17 cellular contexts compared by ENCODE assay signal in genomic region chr22:43148581-43148980, GRCh38. TPM values are rescaled to one million over a fixed set of nuclear protein-coding genes. Genes with fewer than 3 reads are reported as not detected.
DNase-seq lines count a peak whose midpoint lies in the region; TF ChIP-seq lines count a peak whose summit lies in the region.
"Had no signal": no experiment of that assay in that cellular context is flagged by ENCODE, and none has a peak within 500 bp of the region (broad histone marks: within the 10 kb centered on the region; RNA-seq: fewer than 3 reads in every experiment).

No MANE protein-coding gene starts in this region.

- H2AFZ ChIP-seq in KMS-11 (ENCODE audit: low read depth), result no peak overlapping the region; the same call in 1 of the 2 replicates

- H3K36me3 ChIP-seq in KMS-11 (ENCODE audit: insufficient read depth), result no peaks in the 10 kb centered on the region
- H3K36me3 ChIP-seq: cardiac muscle cell, HAP-1 had no signal

- H3K9me3 Mint-ChIP-seq in CD14-positive monocyte, result peaks cover 0 to 2% (median 0%) of the 10 kb centered on the region in 7 donors

- H3K27ac Mint-ChIP-seq in CD14-positive monocyte, result peak overlapping the region; percentile 95 to 99 (median 98)
- H3K27ac Mint-ChIP-seq: activated naive CD8-positive, alpha-beta T cell; progenitor cell of endocrine pancreas had no signal

- no peak for TF ChIP-seq CTCF in CD14-positive monocyte (IDR thresholded peaks at IDR 0.05)
- no peak for TF ChIP-seq CTCF in KMS-11 (conservative IDR thresholded peaks at IDR 0.05; ENCODE audit: low read depth, low read length)
- no peak for TF ChIP-seq CTCF in VCaP (conservative IDR thresholded peaks at IDR 0.05)

- H3K4me3 Mint-ChIP-seq in CD14-positive monocyte, result peak overlapping the region; percentile 68 to 80
- H3K4me3 Mint-ChIP-seq: activated naive CD8-positive, alpha-beta T cell had no signal

- H3K27me3 ChIP-seq in KMS-11 (ENCODE audit: insufficient read depth, low read depth), result no peaks in the 10 kb centered on the region
- H3K27me3 ChIP-seq: SJSA1 had no signal

- H3K79me2 ChIP-seq in KMS-11 (ENCODE audit: insufficient read depth, low read depth), result no peaks in the 10 kb centered on the region

- no peak overlapping the region for H3K9ac ChIP-seq in KMS-11

- H3K36me3 Mint-ChIP-seq in CD14-positive monocyte, result no peaks in the 10 kb centered on the region
- H3K36me3 Mint-ChIP-seq: activated naive CD8-positive, alpha-beta T cell had no signal

- H3K27me3 Mint-ChIP-seq in CD14-positive monocyte (ENCODE audit: low read depth in 3 of 3), result no peaks in the 10 kb centered on the region
- H3K27me3 Mint-ChIP-seq: activated naive CD8-positive, alpha-beta T cell had no signal

- H4K20me1 ChIP-seq in KMS-11 (ENCODE audit: insufficient read depth), result no peaks in the 10 kb centered on the region

- H3K4me1 ChIP-seq in KMS-11 (ENCODE audit: low read depth, poor library complexity, severe bottlenecking), result peaks cover 34% of the 10 kb centered on the region

- H3K27ac ChIP-seq in KMS-11 (no peak overlapping the region), VCaP (peak overlapping the region; percentile 10; the same call in 1 of the 2 replicates)
- H3K27ac ChIP-seq: cardiac muscle cell, SJSA1 had no signal

- H3K4me2 ChIP-seq in KMS-11, result peak overlapping the region; percentile 17; the same call in 1 of the 2 replicates

- H3K4me3 ChIP-seq in KMS-11 (IDR thresholded peaks at IDR 0.05; ENCODE audit: insufficient read depth, low read depth, low read length), result no peak overlapping the region
- H3K4me3 ChIP-seq: cardiac muscle cell, HAP-1, SJSA1 had no signal

- H3K4me1 Mint-ChIP-seq in CD14-positive monocyte, result peaks cover 59% of the 10 kb centered on the region

- DNase-seq in CD14-positive monocyte (ENCODE audit: low spot score), result peak; percentile 76
- peak; percentile 39 for DNase-seq in myocyte (ENCODE audit: low read depth)
- no peak for DNase-seq in ecto neural progenitor cell (ENCODE audit: low spot score)
- no peak for DNase-seq in NCI-H446 (lab: John Stamatoyannopoulos, UW)
- DNase-seq in UCSD-AML1 (lab: John Stamatoyannopoulos, UW; ENCODE audit: unreplicated experiment), result no peak
- DNase-seq in T1000 (lab: John Stamatoyannopoulos, UW), result no peak
- DNase-seq: activated CD8-positive, alpha-beta memory T cell treated with anti-CD3 and anti-CD28 coated beads, Interleukin-2, amount 50 U/mL, for 4 hours; DMS 273 treated with DMSO at 0.1 percent for 48 hours; NK-92 treated with Interleukin-12 subunit alpha and Interleukin-12 subunit beta, amount 100 ng/mL, for 24 hours; stimulated activated CD4-positive, alpha-beta T cell treated with anti-CD3 and anti-CD28 coated beads, Interleukin-15, amount 100 ng/mL, for 24 hours had no signal

- intact Hi-C loops in CD14-positive monocyte (cut with micrococcal nuclease), result no loop called here

RNA-seq across cellular contexts. Expression of gene TSPO, which starts 2.8 kb away (rescaled TPM):
- polyA plus RNA-seq in CD14-positive monocyte, result 1,000 to 10,000 TPM; 2,230 to 2,663 TPM
- total RNA-seq in myocyte, result 293 and 367 TPM in 2 replicates
- polyA plus RNA-seq in myocyte (2012), result 282 TPM

RNA-seq across cellular contexts. Expression of gene MCAT, which starts 5.4 kb away (rescaled TPM):
- polyA plus RNA-seq in CD14-positive monocyte, result 1 to 10 TPM; 6.8 to 8.9 TPM
- total RNA-seq in myocyte, result 26.4 and 28.0 TPM in 2 replicates
- polyA plus RNA-seq in myocyte (2012), result 19.6 TPM

RNA-seq across cellular contexts. Expression of gene BIK, which starts 38.0 kb away (rescaled TPM):
- 1 to 10 TPM; 3.1 TPM for polyA plus RNA-seq in CD14-positive monocyte
- total RNA-seq in myocyte, result not detected in 2 replicates
- polyA plus RNA-seq in myocyte (2012), result not detected

RNA-seq across cellular contexts. Expression of gene TTLL12, which starts 38.4 kb away (rescaled TPM):
- 10 to 100 TPM; 16.5 to 16.6 TPM for polyA plus RNA-seq in CD14-positive monocyte
- 33.6 and 33.8 TPM in 2 replicates for total RNA-seq in myocyte
- polyA plus RNA-seq in myocyte (2012), result 19.2 TPM

RNA-seq across cellular contexts. Expression of gene TTLL1, which starts 59.4 kb away (rescaled TPM):
- 1 to 10 TPM; 5.6 to 6.0 TPM for polyA plus RNA-seq in CD14-positive monocyte
- 10.6 and 10.8 TPM in 2 replicates for total RNA-seq in myocyte
- 23.2 TPM for polyA plus RNA-seq in myocyte (2012)

Comparison
In these comparisons a context has a peak if more than half of its experiments do, and no peak if none do; other contexts are left out.
1. DNase-seq: peak in CD14-positive monocyte (single experiment) and myocyte (single experiment); none in ecto neural progenitor cell (single experiment), NCI-H446 (0 of 2), UCSD-AML1 (single experiment) and T1000 (single experiment).